Comparison of ENCODE assay signal across 1 cellular context in genomic region chr11:6269994-6270393, GRCh38.
TF ChIP-seq lines count a peak whose summit lies in the region.

No MANE protein-coding gene starts in this region.

TF ChIP-seq in HCT116, 20 proteins besides CTCF, POLR2A, EP300 and RAD21:
- peak; percentile 53; the same call in 1 of the 2 replicates for TF ChIP-seq MAX (IDR thresholded peaks at IDR 0.05)
- no peak for TF ChIP-seq ZBTB33 (IDR thresholded peaks at IDR 0.05; ENCODE audit: extremely low read depth, insufficient replicate concordance, low read length)
